Comparison of ENCODE assay signal across 23 cellular contexts in the genomic region with DNA sequence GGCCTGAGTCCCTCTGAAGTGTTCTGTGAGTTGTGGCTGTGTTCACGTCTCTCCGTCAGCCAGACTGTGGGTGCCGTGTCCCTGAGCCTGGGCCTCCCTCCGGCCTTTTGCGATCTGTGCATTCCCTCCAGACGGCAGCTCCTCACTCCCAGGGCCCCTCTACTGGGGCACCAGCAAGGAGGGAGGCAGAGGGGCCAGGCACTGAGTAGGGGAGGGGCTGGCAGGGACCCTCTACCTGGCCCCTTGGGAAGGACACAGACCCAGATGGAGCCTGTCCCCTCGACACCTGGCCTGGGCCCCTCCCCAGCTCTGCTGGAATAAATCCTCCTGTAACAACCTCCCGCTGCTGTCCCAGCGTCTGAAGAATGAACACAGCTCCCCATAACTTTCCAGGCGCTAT.
"Had no signal": no experiment of that assay in that cellular context is flagged by ENCODE, and none has a peak within 500 bp of the region (broad histone marks: within the 10 kb centered on the region; RNA-seq: fewer than 3 reads in every experiment).

No MANE protein-coding gene starts in this region.

- H3K4me3 Mint-ChIP-seq: central memory CD8-positive, alpha-beta T cell; immature natural killer cell; naive thymus-derived CD4-positive, alpha-beta T cell; neural progenitor cell had no signal

- FAIRE-seq: endometrium, frontal cortex, keratinocyte, pancreas had no signal

- H2AFZ ChIP-seq: neural progenitor cell had no signal

- H3K27ac ChIP-seq: left ventricle myocardium inferior, neural progenitor cell, pancreas, prostate gland, stomach, thoracic aorta, transverse colon had no signal

- H3K27ac Mint-ChIP-seq: immature natural killer cell; naive thymus-derived CD4-positive, alpha-beta T cell; neural progenitor cell had no signal

- H3K27me3 Mint-ChIP-seq: central memory CD8-positive, alpha-beta T cell had no signal

- ATAC-seq: esophagus mucosa; left cardiac atrium; naive thymus-derived CD4-positive, alpha-beta T cell; pancreas; sciatic nerve had no signal

- DNase-seq: effector memory CD4-positive, alpha-beta T cell; immature natural killer cell; left cardiac atrium; left ventricle myocardium inferior; mammary epithelial cell; naive thymus-derived CD4-positive, alpha-beta T cell; occipital lobe; retina; stimulated activated CD4-positive, alpha-beta T cell treated with anti-CD3 and anti-CD28 coated beads, Interleukin-12 subunit alpha, Interleukin-12 subunit beta, amount 100 ng/mL, for 4 hours; stimulated activated naive CD4-positive, alpha-beta T cell; stomach; substantia nigra; transverse colon had no signal

- H3K9me3 ChIP-seq: left ventricle myocardium inferior, pancreas, prostate gland, stomach, thoracic aorta, transverse colon had no signal

- H3K4me3 ChIP-seq: left ventricle myocardium inferior, neural progenitor cell, pancreas, prostate gland, stomach, thoracic aorta, transverse colon had no signal

- H3K4me1 ChIP-seq: neural progenitor cell, pancreas, prostate gland had no signal

- H3K36me3 Mint-ChIP-seq: immature natural killer cell; naive thymus-derived CD4-positive, alpha-beta T cell; neural progenitor cell had no signal

- H3K9me3 Mint-ChIP-seq: central memory CD8-positive, alpha-beta T cell; immature natural killer cell had no signal

- H3K4me2 ChIP-seq: neural progenitor cell had no signal

- H3K36me3 ChIP-seq: left ventricle myocardium inferior, neural progenitor cell, pancreas, prostate gland, stomach, thoracic aorta, transverse colon had no signal

- H3K27me3 ChIP-seq: pancreas had no signal

- H3K4me1 Mint-ChIP-seq: central memory CD8-positive, alpha-beta T cell had no signal

- H3K9ac ChIP-seq: neural progenitor cell had no signal
